ENCODE assay signal across 7 cellular contexts in genomic region chr22:37933711-37934376, GRCh38. TPM values are rescaled to one million over a fixed set of nuclear protein-coding genes. Genes with fewer than 3 reads are reported as not detected.
DNase-seq lines count a peak whose midpoint lies in the region; ATAC-seq and TF ChIP-seq lines count a peak whose summit lies in the region.

No MANE protein-coding gene starts in this region.

- peak overlapping the region in 1 of 2 donors; percentile 51 for H3K9ac ChIP-seq in colonic mucosa (ENCODE audit: low read depth in 2 of 2, low read length in 2 of 2)
- H3K9ac ChIP-seq in liver (ENCODE audit: low read depth in 1 of 2, low read length in 2 of 2): no peak overlapping the region

- H3K9me3 ChIP-seq in colonic mucosa (no peaks in the 10 kb centered on the region), liver (ENCODE audit: control insufficient read depth in 4 of 4, low read length in 3 of 4) (no peaks in the 10 kb centered on the region)

- no peak overlapping the region for H3K4me3 ChIP-seq in GM12865 (ENCODE audit: low read depth, low read length)
- H3K4me3 ChIP-seq in colonic mucosa: no peak overlapping the region
- H3K4me3 ChIP-seq in liver (ENCODE audit: low read depth in 1 of 3, low read length in 3 of 3): no peak overlapping the region

- ATAC-seq in HG02759 (IDR thresholded peaks at IDR 0.05; ENCODE audit: unreplicated experiment): peak; percentile 92

- peak overlapping the region; percentile 57 for H3K27ac ChIP-seq in colonic mucosa
- peak overlapping the region; percentile 16 to 66 for H3K27ac ChIP-seq in liver (ENCODE audit: low read depth in 1 of 2, low read length in 2 of 2)

- H3K36me3 ChIP-seq in colonic mucosa (no peaks in the 10 kb centered on the region), liver (ENCODE audit: control insufficient read depth in 4 of 4, insufficient read depth in 3 of 4, low read depth in 1 of 4, low read length in 3 of 4) (peaks cover 0 to 16% (median 2%) of the 10 kb centered on the region in 4 donors)

- 8% methylated on average over 13 of the region's 13 CpGs for WGBS in liver

- intact Hi-C loops in colonic mucosa (cut with DNase I): no loop called here

- DNase-seq in GM12865 (ENCODE audit: low read depth) (peak; percentile 84), NCI-H226 (peak; percentile 49), colonic mucosa (peak; percentile 91)
- DNase-seq in activated CD4-positive, alpha-beta T cell treated with anti-CD3 and anti-CD28 coated beads for 48 hours: peak; percentile 92
- peak; percentile 71 for DNase-seq in stimulated activated CD4-positive, alpha-beta T cell treated with anti-CD3 and anti-CD28 coated beads, Interleukin-2, amount 100 ng/mL, for 4 hours (ENCODE audit: low read depth)

- TF ChIP-seq CTCF in GM12865 (IDR thresholded peaks at IDR 0.05; ENCODE audit: insufficient read depth, low read depth, low read length, missing control alignments) (peak; percentile 99), colonic mucosa (IDR thresholded peaks at IDR 0.05) (peak; percentile 99), liver (IDR thresholded peaks at IDR 0.05; ENCODE audit: low read depth, low read length, missing input control) (peak; percentile 97)

- H3K4me1 ChIP-seq in colonic mucosa (peaks cover 4% of the 10 kb centered on the region), liver (ENCODE audit: control insufficient read depth in 4 of 4, insufficient read depth in 4 of 4, low read length in 3 of 4) (peaks cover 6 to 17% (median 10%) of the 10 kb centered on the region in 4 donors)

- H3K27me3 ChIP-seq in colonic mucosa (no peaks in the 10 kb centered on the region), liver (ENCODE audit: control insufficient read depth in 4 of 4, insufficient read depth in 4 of 4, low read length in 3 of 4) (no peaks in the 10 kb centered on the region)

- TF ChIP-seq RAD21 in liver (IDR thresholded peaks at IDR 0.05): peak; percentile 85 to 94

TF ChIP-seq in liver, 16 proteins besides CTCF, POLR2A, EP300 and RAD21:
- TF ChIP-seq JUND (IDR thresholded peaks at IDR 0.05) (peak; percentile 82 to 89), ATF3 (IDR thresholded peaks at IDR 0.05) (no peak), FOXA2 (IDR thresholded peaks at IDR 0.05) (no peak), NR2F2 (IDR thresholded peaks at IDR 0.05) (peak; percentile 92), REST (IDR thresholded peaks at IDR 0.05) (no peak), RXRA (IDR thresholded peaks at IDR 0.05) (peak in 1 of 2 donors; percentile 20), SP1 (IDR thresholded peaks at IDR 0.05) (peak; percentile 49), HNF4A (conservative IDR thresholded peaks at IDR 0.05) (peak in 1 of 2 donors; percentile 31)

RNA-seq across cellular contexts. Expression of gene C22orf23, which starts 19.6 kb away (rescaled TPM):
- total RNA-seq in colonic mucosa: not detected
- total RNA-seq in liver: not detected
- polyA plus RNA-seq in liver: under 1 TPM in 1 of 2 donors, not detected in 1; 0.02 TPM

RNA-seq across cellular contexts. Expression of gene POLR2F, which starts 19.7 kb away (rescaled TPM):
- total RNA-seq in colonic mucosa: 100 to 1,000 TPM in 1 of 2 donors, 10 to 100 TPM in 1; 52.5 to 110 TPM
- 10 to 100 TPM; 21.4 to 27.9 TPM for total RNA-seq in liver
- polyA plus RNA-seq in liver: 100 to 1,000 TPM in 1 of 2 donors, 10 to 100 TPM in 1; 84.7 to 152 TPM

RNA-seq across cellular contexts. Expression of gene MICALL1, which starts 27.7 kb away (rescaled TPM):
- total RNA-seq in colonic mucosa (10 to 100 TPM; 27.3 TPM), liver (1 to 10 TPM; 2.7 to 9.3 TPM)
- 1 to 10 TPM; 2.0 to 5.5 TPM for polyA plus RNA-seq in liver

RNA-seq across cellular contexts. Expression of gene SOX10, which starts 50.5 kb away (rescaled TPM):
- total RNA-seq in colonic mucosa (1 to 10 TPM in 1 of 2 donors, under 1 TPM in 1; 0.57 to 3.4 TPM), liver (under 1 TPM; 0.05 to 0.08 TPM)
- polyA plus RNA-seq in liver: under 1 TPM; 0.06 to 0.29 TPM
